In genomic region chr9:135606885-135607259, GRCh38 we compare ENCODE assay signal across 18 cellular contexts. TPM values are rescaled to one million over a fixed set of nuclear protein-coding genes. Genes with fewer than 3 reads are reported as not detected.
DNase-seq lines count a peak whose midpoint lies in the region; ATAC-seq and TF ChIP-seq lines count a peak whose summit lies in the region.
"Had no signal": no experiment of that assay in that cellular context is flagged by ENCODE, and none has a peak within 500 bp of the region (broad histone marks: within the 10 kb centered on the region; RNA-seq: fewer than 3 reads in every experiment).

No MANE protein-coding gene starts in this region.

- H3K27ac ChIP-seq in esophagus muscularis mucosa (replicated peaks in 1 of 4) = no peak overlapping the region
- no peak overlapping the region for H3K27ac ChIP-seq in sigmoid colon
- H3K27ac ChIP-seq in ovary = no peak overlapping the region
- no peak overlapping the region for H3K27ac ChIP-seq in left lung

- H3K36me3 ChIP-seq in esophagus muscularis mucosa (no peaks in the 10 kb centered on the region), sigmoid colon (no peaks in the 10 kb centered on the region), ovary (no peaks in the 10 kb centered on the region), left lung (no peaks in the 10 kb centered on the region)

- no peak for ATAC-seq in natural killer cell treated with Interleukin-12 subunit alpha and Interleukin-12 subunit beta and Interleukin-15 and Interleukin-18, amount 100 ng/mL, for 72 hours
- no peak for ATAC-seq in natural killer cell
- ATAC-seq in left lung = no peak

- peaks cover 0 to 58% (median 2%) of the 10 kb centered on the region in 4 donors for H3K27me3 ChIP-seq in esophagus muscularis mucosa
- peaks cover 0 to 36% (median 21%) of the 10 kb centered on the region in 3 donors for H3K27me3 ChIP-seq in sigmoid colon
- no peaks in the 10 kb centered on the region for H3K27me3 ChIP-seq in ovary
- peaks cover 0 to 59% of the 10 kb centered on the region in 2 donors for H3K27me3 ChIP-seq in left lung

- no peaks in the 10 kb centered on the region for H3K9me3 ChIP-seq in esophagus muscularis mucosa
- H3K9me3 ChIP-seq in sigmoid colon = no peaks in the 10 kb centered on the region
- H3K9me3 ChIP-seq in ovary = no peaks in the 10 kb centered on the region
- no peaks in the 10 kb centered on the region for H3K9me3 ChIP-seq in left lung

- H3K27ac Mint-ChIP-seq in natural killer cell treated with Interleukin-12 subunit alpha and Interleukin-12 subunit beta and Interleukin-15 and Interleukin-18, amount 100 ng/mL, for 72 hours = no peak overlapping the region
- H3K27ac Mint-ChIP-seq in natural killer cell = no peak overlapping the region
- H3K27ac Mint-ChIP-seq: CD4-positive, CD25-positive, alpha-beta regulatory T cell had no signal

- 86% methylated on average over 11 of the region's 11 CpGs for WGBS in esophagus muscularis mucosa
- WGBS in sigmoid colon, 2 donors = 79 to 88% methylated on average over 11 of the region's 11 CpGs
- 82 to 89% (median 87%) methylated on average over 11 of the region's 11 CpGs for WGBS in ovary, 3 donors

- H3K36me3 Mint-ChIP-seq in natural killer cell treated with Interleukin-12 subunit alpha and Interleukin-12 subunit beta and Interleukin-15 and Interleukin-18, amount 100 ng/mL, for 72 hours = no peaks in the 10 kb centered on the region
- no peaks in the 10 kb centered on the region for H3K36me3 Mint-ChIP-seq in natural killer cell
- H3K36me3 Mint-ChIP-seq: CD4-positive, CD25-positive, alpha-beta regulatory T cell had no signal

- peaks cover 0 to 6% of the 10 kb centered on the region in 2 donors for H3K4me1 Mint-ChIP-seq in natural killer cell treated with Interleukin-12 subunit alpha and Interleukin-12 subunit beta and Interleukin-15 and Interleukin-18, amount 100 ng/mL, for 72 hours (ENCODE audit: low read depth in 2 of 2)
- H3K4me1 Mint-ChIP-seq in natural killer cell = no peaks in the 10 kb centered on the region

- no peak overlapping the region for H3K4me3 Mint-ChIP-seq in natural killer cell treated with Interleukin-12 subunit alpha and Interleukin-12 subunit beta and Interleukin-15 and Interleukin-18, amount 100 ng/mL, for 72 hours
- H3K4me3 Mint-ChIP-seq in natural killer cell = no peak overlapping the region
- H3K4me3 Mint-ChIP-seq: CD4-positive, CD25-positive, alpha-beta regulatory T cell had no signal

- TF ChIP-seq EP300 in esophagus muscularis mucosa (IDR thresholded peaks at IDR 0.05) = no peak
- TF ChIP-seq EP300 in sigmoid colon (IDR thresholded peaks at IDR 0.05) = no peak
- no peak for TF ChIP-seq EP300 in ovary (IDR thresholded peaks at IDR 0.05)

- TF ChIP-seq POLR2A in esophagus muscularis mucosa (IDR thresholded peaks at IDR 0.05; ENCODE audit: low read depth) = no peak
- no peak for TF ChIP-seq POLR2A in sigmoid colon (IDR thresholded peaks at IDR 0.05)
- no peak for TF ChIP-seq POLR2A in ovary (IDR thresholded peaks at IDR 0.05)

- H3K4me3 ChIP-seq in esophagus muscularis mucosa = no peak overlapping the region
- no peak overlapping the region for H3K4me3 ChIP-seq in sigmoid colon
- H3K4me3 ChIP-seq in ovary = no peak overlapping the region
- no peak overlapping the region for H3K4me3 ChIP-seq in left lung

- H3K27me3 Mint-ChIP-seq in natural killer cell treated with Interleukin-12 subunit alpha and Interleukin-12 subunit beta and Interleukin-15 and Interleukin-18, amount 100 ng/mL, for 72 hours = peaks cover 0 to 10% of the 10 kb centered on the region in 2 donors
- H3K27me3 Mint-ChIP-seq in natural killer cell (ENCODE audit: low read depth in 2 of 2) = no peaks in the 10 kb centered on the region

- DNase-seq in natural killer cell treated with Interleukin-12 subunit alpha and Interleukin-12 subunit beta and Interleukin-15 and Interleukin-18, amount 100 ng/mL, for 72 hours (ENCODE audit: low spot score) = peak; percentile 16
- DNase-seq in natural killer cell (no peak), esophagus muscularis mucosa (ENCODE audit: extremely low spot score) (peak; percentile 87), sigmoid colon (peak; percentile 20), ovary (no peak), NCI-H1092 (lab: John Stamatoyannopoulos, UW) (no peak), left lung (no peak)
- DNase-seq: CD4-positive, CD25-positive, alpha-beta regulatory T cell; Karpas-422; MV-4-11; NCI-H1694; NCI-H2081; NCI-H2171; NCI-H526; OCI-M1; Right ventricle myocardium superior had no signal

- no peak for TF ChIP-seq CTCF in natural killer cell (IDR thresholded peaks at IDR 0.05)
- TF ChIP-seq CTCF in esophagus muscularis mucosa (IDR thresholded peaks at IDR 0.05) = no peak
- no peak for TF ChIP-seq CTCF in sigmoid colon (IDR thresholded peaks at IDR 0.05)
- no peak for TF ChIP-seq CTCF in ovary (IDR thresholded peaks at IDR 0.05)
- no peak for TF ChIP-seq CTCF in left lung (IDR thresholded peaks at IDR 0.05)

- H3K9me3 Mint-ChIP-seq in natural killer cell treated with Interleukin-12 subunit alpha and Interleukin-12 subunit beta and Interleukin-15 and Interleukin-18, amount 100 ng/mL, for 72 hours = no peaks in the 10 kb centered on the region
- H3K9me3 Mint-ChIP-seq in natural killer cell = peaks cover 0 to 2% of the 10 kb centered on the region in 2 donors

- H3K4me1 ChIP-seq in esophagus muscularis mucosa = peaks cover 0 to 6% (median 2%) of the 10 kb centered on the region in 4 donors
- no peaks in the 10 kb centered on the region for H3K4me1 ChIP-seq in sigmoid colon
- H3K4me1 ChIP-seq in ovary (ENCODE audit: insufficient read depth) = peaks cover 4% of the 10 kb centered on the region
- H3K4me1 ChIP-seq in left lung = no peaks in the 10 kb centered on the region

- intact Hi-C loops in natural killer cell (cut with micrococcal nuclease) = no loop called here
- intact Hi-C loops in esophagus muscularis mucosa (cut with DNase I) = loop anchor here (10.0 kb wide), 1 partner anchor 678 kb away; no protein-coding TSS in a partner anchor
- intact Hi-C loops in sigmoid colon (cut with DNase I) = no loop called here
- intact Hi-C loops in ovary (cut with DNase I) = loop anchor here in 3 of 4 donors (2.0 to 10.0 kb wide), 3 partner anchors 24 to 98 kb away; partner anchors contain the start of gene KCNT1 (in 2 of the 3)
- intact Hi-C loops in left lung (cut with DNase I) = no loop called here

RNA-seq across cellular contexts. Expression of gene GLT6D1, which starts 32.5 kb away (rescaled TPM):
- total RNA-seq in natural killer cell treated with Interleukin-12 subunit alpha and Interleukin-12 subunit beta and Interleukin-15 and Interleukin-18, amount 100 ng/mL, for 72 hours = not detected
- total RNA-seq in natural killer cell = not detected
- total RNA-seq in esophagus muscularis mucosa = not detected
- total RNA-seq in sigmoid colon = not detected
- not detected for polyA plus RNA-seq in sigmoid colon
- total RNA-seq in ovary = not detected
- not detected for polyA plus RNA-seq in ovary
- not detected for total RNA-seq in left lung
- total RNA-seq: CD4-positive, CD25-positive, alpha-beta regulatory T cell; M059J; Right ventricle myocardium superior had no signal
- polyA plus RNA-seq: BJ; CD4-positive, CD25-positive, alpha-beta regulatory T cell had no signal

RNA-seq across cellular contexts. Expression of gene PAEP, which starts 45.3 kb away (rescaled TPM):
- total RNA-seq in natural killer cell treated with Interleukin-12 subunit alpha and Interleukin-12 subunit beta and Interleukin-15 and Interleukin-18, amount 100 ng/mL, for 72 hours = not detected
- total RNA-seq in natural killer cell = not detected
- not detected for total RNA-seq in esophagus muscularis mucosa
- not detected for total RNA-seq in sigmoid colon
- not detected for polyA plus RNA-seq in sigmoid colon
- total RNA-seq in ovary = 1 to 10 TPM in 4 of 7 donors, under 1 TPM in 1, not detected in 2; 0.71 to 8.8 (median 1.4) TPM
- under 1 TPM; 0.41 to 0.57 TPM for polyA plus RNA-seq in ovary
- not detected for total RNA-seq in left lung
- total RNA-seq: CD4-positive, CD25-positive, alpha-beta regulatory T cell; M059J; Right ventricle myocardium superior had no signal
- polyA plus RNA-seq: BJ; CD4-positive, CD25-positive, alpha-beta regulatory T cell had no signal

RNA-seq across cellular contexts. Expression of gene LCN9, which starts 56.2 kb away (rescaled TPM):
- total RNA-seq in natural killer cell treated with Interleukin-12 subunit alpha and Interleukin-12 subunit beta and Interleukin-15 and Interleukin-18, amount 100 ng/mL, for 72 hours = not detected
- total RNA-seq in natural killer cell = not detected
- total RNA-seq in esophagus muscularis mucosa = not detected
- total RNA-seq in sigmoid colon = not detected
- not detected for polyA plus RNA-seq in sigmoid colon
- total RNA-seq in ovary = not detected
- polyA plus RNA-seq in ovary = not detected
- not detected for total RNA-seq in left lung
- total RNA-seq: CD4-positive, CD25-positive, alpha-beta regulatory T cell; M059J; Right ventricle myocardium superior had no signal
- polyA plus RNA-seq: BJ; CD4-positive, CD25-positive, alpha-beta regulatory T cell had no signal

Comparison
In these comparisons a context has a peak if more than half of its experiments do, and no peak if none do; other contexts are left out.
1. DNase-seq: peak in natural killer cell treated with Interleukin-12 subunit alpha and Interleukin-12 subunit beta and Interleukin-15 and Interleukin-18, amount 100 ng/mL, for 72 hours (single experiment), esophagus muscularis mucosa (single experiment) and sigmoid colon (single experiment); none in natural killer cell (single experiment), ovary (0 of 5), NCI-H1092 (single experiment) and left lung (0 of 2).
2. intact Hi-C loops: an anchor here in esophagus muscularis mucosa (10.0 kb wide) and ovary (2.0 to 10.0 kb wide); none called in natural killer cell, sigmoid colon and left lung.